19 cellular contexts compared by ENCODE assay signal in genomic region chr11:75782540-75783263, GRCh38.
"Had no signal": no experiment of that assay in that cellular context is flagged by ENCODE, and none has a peak within 500 bp of the region (broad histone marks: within the 10 kb centered on the region; RNA-seq: fewer than 3 reads in every experiment).

No MANE protein-coding gene starts in this region.

- H3K4me3 Mint-ChIP-seq: activated CD8-positive, alpha-beta T cell treated with anti-CD3 and anti-CD28 coated beads for 36 hours; effector memory CD8-positive, alpha-beta T cell; memory B cell; naive thymus-derived CD4-positive, alpha-beta T cell; stimulated activated memory B cell treated with anti-CD40 and anti-IgM and Interleukin-4, amounts not matched to agents 10 μg/mL and 1 μg/mL and 100 μg/mL, for 72 hours; T-helper 17 cell; WTC11 had no signal

- H3K27ac Mint-ChIP-seq: activated CD8-positive, alpha-beta T cell treated with anti-CD3 and anti-CD28 coated beads for 36 hours; memory B cell; naive thymus-derived CD4-positive, alpha-beta T cell; stimulated activated memory B cell treated with anti-CD40 and anti-IgM and Interleukin-4, amounts not matched to agents 10 μg/mL and 1 μg/mL and 100 μg/mL, for 72 hours; T-helper 17 cell; WTC11 had no signal

- H3K27ac ChIP-seq: ascending aorta, breast epithelium, gastrocnemius medialis, left lung, thyroid gland had no signal

- H3K9me3 ChIP-seq: ascending aorta, breast epithelium, gastrocnemius medialis, left lung, mucosa of descending colon, thyroid gland had no signal

- H3K36me3 Mint-ChIP-seq: naive thymus-derived CD4-positive, alpha-beta T cell; WTC11 had no signal

- H3K9me3 Mint-ChIP-seq: activated CD8-positive, alpha-beta T cell treated with anti-CD3 and anti-CD28 coated beads for 36 hours; effector memory CD8-positive, alpha-beta T cell; memory B cell; naive thymus-derived CD4-positive, alpha-beta T cell; stimulated activated memory B cell treated with anti-CD40 and anti-IgM and Interleukin-4, amounts not matched to agents 10 μg/mL and 1 μg/mL and 100 μg/mL, for 72 hours; WTC11 had no signal

- DNase-seq: activated CD4-positive, alpha-beta T cell treated with anti-CD3 and anti-CD28 coated beads for 4 hours; activated CD8-positive, alpha-beta memory T cell treated with anti-CD3 and anti-CD28 coated beads, Interleukin-2, amount 50 U/mL, for 4 hours; activated CD8-positive, alpha-beta T cell treated with anti-CD3 and anti-CD28 coated beads for 36 hours; dermis blood vessel endothelial cell; effector memory CD8-positive, alpha-beta T cell; erythroblast; gastrocnemius medialis; left lung; naive thymus-derived CD4-positive, alpha-beta T cell; T-helper 17 cell; thyroid gland had no signal

- H3K27me3 Mint-ChIP-seq: activated CD8-positive, alpha-beta T cell treated with anti-CD3 and anti-CD28 coated beads for 36 hours; effector memory CD8-positive, alpha-beta T cell; memory B cell; naive thymus-derived CD4-positive, alpha-beta T cell; stimulated activated memory B cell treated with anti-CD40 and anti-IgM and Interleukin-4, amounts not matched to agents 10 μg/mL and 1 μg/mL and 100 μg/mL, for 72 hours; T-helper 17 cell had no signal

- H3K4me1 ChIP-seq: ascending aorta, breast epithelium, gastrocnemius medialis, thyroid gland had no signal

- H3K36me3 ChIP-seq: ascending aorta, breast epithelium, gastrocnemius medialis, thyroid gland had no signal

- H3K27me3 ChIP-seq: ascending aorta, breast epithelium, gastrocnemius medialis, left lung, thyroid gland had no signal

- ATAC-seq: activated CD8-positive, alpha-beta T cell treated with anti-CD3 and anti-CD28 coated beads for 36 hours; effector memory CD8-positive, alpha-beta T cell; gastrocnemius medialis; left lung; mucosa of descending colon; naive thymus-derived CD4-positive, alpha-beta T cell; stimulated activated memory B cell treated with anti-CD40 and anti-IgM and Interleukin-4, amounts not matched to agents 10 μg/mL and 1 μg/mL and 100 μg/mL, for 72 hours; T-helper 17 cell; WTC11 had no signal

- H3K4me1 Mint-ChIP-seq: WTC11 had no signal

- FAIRE-seq: islet of Langerhans, urothelium cell line had no signal

- H3K4me3 ChIP-seq: ascending aorta, breast epithelium, gastrocnemius medialis, left lung, mucosa of descending colon, thyroid gland had no signal
